Comparison of ENCODE assay signal across 7 cellular contexts in the genomic region with DNA sequence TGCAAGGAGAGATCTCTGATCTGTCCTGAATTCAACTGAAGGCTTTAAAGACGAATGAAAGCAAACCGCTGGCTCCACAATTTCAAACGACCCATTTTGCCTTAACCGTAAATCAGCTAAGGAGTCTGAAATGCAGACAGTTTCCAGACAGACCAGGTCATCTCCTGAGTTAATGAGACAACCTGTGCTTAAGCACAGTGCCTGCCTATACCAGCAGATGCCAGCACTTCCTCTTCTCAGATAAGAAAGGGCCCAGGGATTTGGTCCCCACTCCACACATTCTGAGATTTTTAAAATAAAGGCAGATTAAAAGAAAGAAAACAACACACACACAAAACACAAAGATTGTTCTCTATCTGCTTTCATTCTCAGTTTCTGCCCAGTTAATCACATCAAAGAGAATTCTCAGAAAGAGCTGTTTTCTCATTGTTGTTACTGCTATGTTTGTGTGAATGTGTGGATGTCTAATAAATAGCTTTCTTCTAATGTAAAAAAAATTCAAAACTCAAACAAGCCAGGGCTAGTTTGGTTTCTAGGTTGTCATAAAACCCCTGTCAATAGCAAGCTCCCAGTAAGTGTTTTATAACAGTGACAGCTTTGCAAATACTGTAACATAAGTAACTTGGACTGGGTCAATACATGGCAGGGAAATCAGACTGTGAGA.
DNase-seq lines count a peak whose midpoint lies in the region; ATAC-seq and TF ChIP-seq lines count a peak whose summit lies in the region.

No MANE protein-coding gene starts in this region.

- H2AK5ac ChIP-seq in mesenchymal stem cell (ENCODE audit: low read length, severe bottlenecking) = no peak overlapping the region

- H3K4me1 ChIP-seq in mesenchymal stem cell (ENCODE audit: control insufficient read depth, insufficient read depth, low read depth, low read length) (no peaks in the 10 kb centered on the region), right cardiac atrium (ENCODE audit: control insufficient read depth, insufficient read depth, low read length) (no peaks in the 10 kb centered on the region)

- peak overlapping the region in 1 of 2 experiments; percentile 21 for H3K18ac ChIP-seq in mesenchymal stem cell (ENCODE audit: low read depth in 1 of 2, low read length in 2 of 2)

- no peak overlapping the region for H3K4me3 Mint-ChIP-seq in T-cell

- H3K4me1 Mint-ChIP-seq in T-cell = peaks cover 5 to 14% (median 8%) of the 10 kb centered on the region in 3 donors

- ATAC-seq in HG02798 (IDR thresholded peaks at IDR 0.05; ENCODE audit: poor library complexity, unreplicated experiment) (peak; percentile 75), T-cell (replicated peaks in 1 of 4) (peak in 3 of 4 experiments; percentile 56 to 70 (median 69)), GM21737 (IDR thresholded peaks at IDR 0.05; ENCODE audit: unreplicated experiment) (no peak), right cardiac atrium (no peak)

- no peak overlapping the region for H2BK120ac ChIP-seq in mesenchymal stem cell (ENCODE audit: low read depth, low read length)

- H3K23ac ChIP-seq in mesenchymal stem cell (ENCODE audit: low read length in 2 of 2) = no peak overlapping the region

- no peak overlapping the region for H4K8ac ChIP-seq in mesenchymal stem cell (ENCODE audit: low read length)

- CTCF ChIA-PET in T-cell (lab: Charles Lee) = interaction anchor here (0.5 to 1.4 kb wide), 9 partner anchors 17 to 1164 kb away, joined by 3 to 11 read pairs (median 3); no protein-coding TSS in a partner anchor

- no peak overlapping the region for H3K4me3 ChIP-seq in GM12875 (ENCODE audit: low read depth, low read length)
- no peak overlapping the region for H3K4me3 ChIP-seq in mesenchymal stem cell (ENCODE audit: insufficient read depth in 1 of 2, low read depth in 1 of 2, low read length in 2 of 2)
- no peak overlapping the region for H3K4me3 ChIP-seq in right cardiac atrium (ENCODE audit: low read length)

- 16% methylated on average over 4 of the region's 4 CpGs for WGBS in mesenchymal stem cell
- WGBS in right cardiac atrium = 50% methylated on average over 4 of the region's 4 CpGs

- peak; percentile 34; the same call in 1 of the 2 replicates for TF ChIP-seq CTCF in GM12875 (IDR thresholded peaks at IDR 0.05; ENCODE audit: borderline replicate concordance, insufficient read depth, low read depth, low read length)

- intact Hi-C loops in right cardiac atrium (cut with DNase I) = no loop called here

- H2BK5ac ChIP-seq in mesenchymal stem cell (ENCODE audit: low read depth, low read length, poor library complexity, severe bottlenecking) = no peak overlapping the region

- no peaks in the 10 kb centered on the region for H3K36me3 Mint-ChIP-seq in T-cell

- H2BK12ac ChIP-seq in mesenchymal stem cell (ENCODE audit: low read length in 2 of 2) = no peak overlapping the region

- H2AFZ ChIP-seq in mesenchymal stem cell (ENCODE audit: low read depth, low read length) = no peak overlapping the region

- H3K79me1 ChIP-seq in mesenchymal stem cell (replicated peaks; ENCODE audit: low read length, poor library complexity, severe bottlenecking) = no peaks in the 10 kb centered on the region

- H2BK15ac ChIP-seq in mesenchymal stem cell (ENCODE audit: low read depth, poor library complexity, severe bottlenecking) = no peak overlapping the region

- H3K4me2 ChIP-seq in mesenchymal stem cell (ENCODE audit: low read length, poor library complexity, severe bottlenecking) = no peak overlapping the region

- H4K91ac ChIP-seq in mesenchymal stem cell (ENCODE audit: low read length) = no peak overlapping the region

- H3K27me3 ChIP-seq in mesenchymal stem cell (ENCODE audit: control insufficient read depth in 1 of 2, insufficient read depth in 1 of 2, low read length in 2 of 2) = peaks cover 0 to 35% of the 10 kb centered on the region in 2 experiments
- H3K27me3 ChIP-seq in right cardiac atrium (ENCODE audit: control insufficient read depth, insufficient read depth) = no peaks in the 10 kb centered on the region

- peaks cover 4% of the 10 kb centered on the region for H3K9me3 ChIP-seq in mesenchymal stem cell (ENCODE audit: control insufficient read depth, low read length)
- H3K9me3 ChIP-seq in right cardiac atrium (ENCODE audit: control insufficient read depth, low read length) = no peaks in the 10 kb centered on the region

- H3K14ac ChIP-seq in mesenchymal stem cell (ENCODE audit: low read length in 2 of 2) = no peak overlapping the region

- H3K36me3 ChIP-seq in mesenchymal stem cell (ENCODE audit: control insufficient read depth in 1 of 2, insufficient read depth in 2 of 2, low read depth in 1 of 2, low read length in 2 of 2) = no peaks in the 10 kb centered on the region

- DNase-seq in T-cell (no peak), mesenchymal stem cell (peak; percentile 23), right cardiac atrium (no peak), DMS114 treated with DMSO at 0.1 percent for 48 hours (lab: John Stamatoyannopoulos, UW; ENCODE audit: unreplicated experiment) (no peak)

- POLR2A ChIA-PET in T-cell (lab: Charles Lee) = no interaction called here

- no peak overlapping the region for H3K27ac Mint-ChIP-seq in T-cell

- H3K27me3 Mint-ChIP-seq in T-cell = peaks cover 5% of the 10 kb centered on the region in 2 donors

- H3K4ac ChIP-seq in mesenchymal stem cell (ENCODE audit: low read depth in 1 of 2, low read length in 2 of 2) = no peak overlapping the region

- H3K9me3 Mint-ChIP-seq in T-cell = no peaks in the 10 kb centered on the region

- no peak overlapping the region for H3K9ac ChIP-seq in mesenchymal stem cell (ENCODE audit: low read length)

- H3K27ac ChIP-seq in mesenchymal stem cell (ENCODE audit: low read length, poor library complexity, severe bottlenecking) = no peak overlapping the region
- H3K27ac ChIP-seq in right cardiac atrium (ENCODE audit: low read length) = no peak overlapping the region

Comparison
In these comparisons a context has a peak if more than half of its experiments do, and no peak if none do; other contexts are left out.
1. ATAC-seq: peak in HG02798 (single experiment) and T-cell (3 of 4); none in GM21737 (single experiment) and right cardiac atrium (0 of 2).